In the genomic region with DNA sequence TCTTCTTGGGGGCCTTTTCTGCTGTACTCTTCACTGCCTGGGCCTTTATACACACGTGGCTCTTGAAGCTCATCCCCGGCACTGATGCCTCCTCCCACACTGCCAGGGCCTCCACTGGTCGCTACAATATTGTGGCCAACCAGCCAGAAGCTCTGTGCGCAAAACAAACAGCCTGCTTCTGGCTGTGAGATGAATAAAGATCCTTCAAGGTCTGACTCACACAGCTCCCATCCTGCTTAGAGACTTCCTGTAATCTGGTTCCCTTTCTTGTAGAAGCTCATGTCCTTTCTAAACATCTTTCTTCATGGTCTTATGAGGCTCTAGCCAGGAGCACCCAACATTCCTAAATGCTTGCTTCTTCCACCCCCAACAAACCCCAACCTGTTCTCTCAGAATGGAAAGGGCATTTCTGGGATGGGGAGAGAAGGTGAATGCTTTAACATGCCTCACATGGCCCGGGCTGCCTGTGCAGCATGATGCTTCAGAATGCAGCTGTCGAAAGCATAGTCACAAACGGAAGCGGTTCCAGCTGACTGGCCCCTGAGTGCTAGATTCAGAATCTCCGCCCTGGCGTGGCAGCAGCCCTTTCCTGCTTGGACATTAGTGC, we compare ENCODE assay signal across 8 cellular contexts. TPM values are rescaled to one million over a fixed set of nuclear protein-coding genes. Genes with fewer than 3 reads are reported as not detected.
DNase-seq lines count a peak whose midpoint lies in the region; ATAC-seq and TF ChIP-seq lines count a peak whose summit lies in the region.

No MANE protein-coding gene starts in this region.

- H3K27me3 Mint-ChIP-seq in stimulated activated naive B cell treated with anti-CD40 and anti-IgM and Interleukin-4, amounts not matched to agents 10 μg/mL and 1 μg/mL and 100 μg/mL, for 72 hours, result no peaks in the 10 kb centered on the region

- no peaks in the 10 kb centered on the region for H3K27me3 ChIP-seq in Panc1 (ENCODE audit: control insufficient read depth, insufficient read depth, low read length)

- in situ Hi-C loops in Panc1 (cut with HindIII; ENCODE audit: low pct_unique_long_range_greater_than_20kb, low sequenced_read_pairs), result no loop called here
- in situ Hi-C loops in astrocyte of the cerebellum (cut with HindIII; ENCODE audit: low sequenced_read_pairs), result no loop called here

- CTCF ChIA-PET in Panc1 (lab: Charles Lee), result no interaction called here

- H3K27ac ChIP-seq in Panc1 (ENCODE audit: low read length), result no peak overlapping the region

- H3K4me3 ChIP-seq in Panc1 (ENCODE audit: low read depth in 2 of 2, low read length in 2 of 2), result no peak overlapping the region
- H3K4me3 ChIP-seq in astrocyte of the cerebellum (ENCODE audit: low read depth, low read length), result no peak overlapping the region

- intact Hi-C loops in Panc1 (cut with micrococcal nuclease; ENCODE audit: unreplicated experiment), result no loop called here

- H3K9me3 Mint-ChIP-seq in stimulated activated naive B cell treated with anti-CD40 and anti-IgM and Interleukin-4, amounts not matched to agents 10 μg/mL and 1 μg/mL and 100 μg/mL, for 72 hours, result peaks cover 0 to 2% of the 10 kb centered on the region in 2 donors

- peak overlapping the region; percentile 98 for H3K27ac Mint-ChIP-seq in stimulated activated naive B cell treated with anti-CD40 and anti-IgM and Interleukin-4, amounts not matched to agents 10 μg/mL and 1 μg/mL and 100 μg/mL, for 72 hours

- ATAC-seq in GM18868 (IDR thresholded peaks at IDR 0.05; ENCODE audit: unreplicated experiment), result peak; percentile 94
- peak; percentile 97 for ATAC-seq in HG03039 (IDR thresholded peaks at IDR 0.05; ENCODE audit: unreplicated experiment)
- peak; percentile 80 for ATAC-seq in Panc1
- peak; percentile 98 for ATAC-seq in stimulated activated naive B cell treated with anti-CD40 and anti-IgM and Interleukin-4, amounts not matched to agents 10 μg/mL and 1 μg/mL and 100 μg/mL, for 72 hours (replicated peaks)

- H3K9me3 ChIP-seq in Panc1 (ENCODE audit: control insufficient read depth, insufficient read depth, low read depth, low read length), result no peaks in the 10 kb centered on the region

- peaks cover 11% of the 10 kb centered on the region for H3K4me1 ChIP-seq in Panc1 (ENCODE audit: control insufficient read depth, insufficient read depth, low read length)

- POLR2A ChIA-PET in Panc1 (lab: Charles Lee), result interaction anchor here (0.5 kb wide), 1 partner anchor 185 kb away, joined by 4 read pairs; no protein-coding TSS in a partner anchor

- no peaks in the 10 kb centered on the region for H3K36me3 ChIP-seq in Panc1 (ENCODE audit: control insufficient read depth, insufficient read depth, low read length)

- H3K36me3 Mint-ChIP-seq in stimulated activated naive B cell treated with anti-CD40 and anti-IgM and Interleukin-4, amounts not matched to agents 10 μg/mL and 1 μg/mL and 100 μg/mL, for 72 hours, result peaks cover 1 to 4% of the 10 kb centered on the region in 2 donors

- TF ChIP-seq CTCF in Panc1 (IDR thresholded peaks at IDR 0.05) (no peak), astrocyte of the cerebellum (IDR thresholded peaks at IDR 0.05; ENCODE audit: low read depth, low read length, missing control alignments) (no peak)

- H3K4me1 Mint-ChIP-seq in stimulated activated naive B cell treated with anti-CD40 and anti-IgM and Interleukin-4, amounts not matched to agents 10 μg/mL and 1 μg/mL and 100 μg/mL, for 72 hours, result peaks cover 49 to 67% of the 10 kb centered on the region in 2 donors

- DNase-seq in C1 segment of cervical spinal cord (lab: John Stamatoyannopoulos, UW) (peak in 8 of 14 donors; percentile 11 to 74 (median 50)), Panc1 (ENCODE audit: low read depth, low spot score) (no peak), astrocyte of the cerebellum (ENCODE audit: low read depth) (peak; percentile 75), left kidney (ENCODE audit: low read depth, low spot score) (peak; percentile 86), superior temporal gyrus (ENCODE audit: extremely low spot score) (no peak)
- DNase-seq in stimulated activated naive B cell treated with anti-CD40 and anti-IgM and Interleukin-4, amounts not matched to agents 10 μg/mL and 1 μg/mL and 100 μg/mL, for 72 hours, result peak; percentile 78

- H3K4me3 Mint-ChIP-seq in stimulated activated naive B cell treated with anti-CD40 and anti-IgM and Interleukin-4, amounts not matched to agents 10 μg/mL and 1 μg/mL and 100 μg/mL, for 72 hours, result peak overlapping the region; percentile 45 to 65

- no TSS peak for BruUV-seq in Panc1 (replicated peaks; lab: Mats Ljungman, UMichigan)

RNA-seq across cellular contexts. Expression of a gene that starts 24.6 kb away (rescaled TPM):
- 6.7 TPM for total RNA-seq in Panc1 (2021; ENCODE audit: unreplicated experiment)
- polyA plus RNA-seq in Panc1 (2012; ENCODE audit: insufficient read length), result 5.3 TPM

Comparison
In these comparisons a context has a peak if more than half of its experiments do, and no peak if none do; other contexts are left out.
1. DNase-seq: peak in C1 segment of cervical spinal cord (8 of 14), astrocyte of the cerebellum (single experiment), left kidney (single experiment) and stimulated activated naive B cell treated with anti-CD40 and anti-IgM and Interleukin-4, amounts not matched to agents 10 μg/mL and 1 μg/mL and 100 μg/mL, for 72 hours (single experiment); none in Panc1 (single experiment) and superior temporal gyrus (single experiment).
2. Peak in every context shown above with its lines, with median percentiles within 50 percentile points of each other: ATAC-seq.